Comparison of ENCODE assay signal across 22 cellular contexts in the genomic region with DNA sequence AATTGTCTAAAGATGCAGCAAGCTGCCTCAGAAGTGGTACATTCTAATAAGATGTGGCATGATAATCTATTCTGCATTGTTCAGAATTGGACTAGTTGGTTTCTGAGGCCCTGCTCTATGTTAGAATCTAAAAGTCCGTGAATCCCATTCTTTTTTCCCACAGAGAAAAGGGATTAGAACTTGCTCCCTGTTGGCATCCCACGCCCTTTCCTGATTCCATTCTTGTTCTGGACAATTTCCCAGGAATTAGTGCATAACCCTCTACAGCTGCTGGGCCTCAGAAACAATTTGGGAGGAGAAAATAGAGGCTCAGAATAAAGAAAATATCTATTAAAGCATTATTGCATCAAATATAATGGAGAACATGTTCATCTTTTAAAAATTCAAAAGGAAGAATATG.
"Had no signal": no experiment of that assay in that cellular context is flagged by ENCODE, and none has a peak within 500 bp of the region (broad histone marks: within the 10 kb centered on the region; RNA-seq: fewer than 3 reads in every experiment).

No MANE protein-coding gene starts in this region.

- DNase-seq: activated CD4-positive, alpha-beta T cell treated with anti-CD3 and anti-CD28 coated beads for 4 hours; activated CD8-positive, alpha-beta memory T cell treated with anti-CD3 and anti-CD28 coated beads, Interleukin-2, amount 50 U/mL, for 4 hours; activated CD8-positive, alpha-beta T cell treated with anti-CD3 and anti-CD28 coated beads for 36 hours; activated naive CD8-positive, alpha-beta T cell treated with anti-CD3 and anti-CD28 coated beads, Interleukin-2, amount 50 U/mL, for 24 hours; activated T-cell treated with anti-CD3 and anti-CD28 coated beads, Interleukin-2, amount 50 U/mL, for 1 hour; amygdala; Kasumi-1; KBM-7; NCI-H146; NCI-H2029; NCI-H2107; NCI-H2171 treated with DMSO at 0.1 percent for 48 hours; NCI-H226; NCI-H510A; NCI-H526 treated with DMSO at 0.1 percent for 48 hours; NCI-H82; Peyer's patch; SHP77; SW 1271 had no signal

- H3K4me3 ChIP-seq: cardiac muscle cell, Peyer's patch, SJSA1 had no signal

- H3K4me1 ChIP-seq: Peyer's patch, SJSA1 had no signal

- H3K9me3 ChIP-seq: Peyer's patch, SJSA1 had no signal

- H3K27me3 ChIP-seq: brain microvascular endothelial cell, cardiac muscle cell, Peyer's patch, SJSA1 had no signal

- H3K36me3 ChIP-seq: brain microvascular endothelial cell, cardiac muscle cell, Peyer's patch, SJSA1 had no signal
